ENCODE assay signal across 8 cellular contexts in genomic region chr2:70123051-70123828, GRCh38. TPM values are rescaled to one million over a fixed set of nuclear protein-coding genes. Genes with fewer than 3 reads are reported as not detected.
DNase-seq lines count a peak whose midpoint lies in the region; ATAC-seq and TF ChIP-seq lines count a peak whose summit lies in the region.

No MANE protein-coding gene starts in this region.

- no peaks in the 10 kb centered on the region for H3K27me3 Mint-ChIP-seq in T-cell

- TF ChIP-seq CTCF in omental fat pad (IDR thresholded peaks at IDR 0.05) (no peak), GM10266 (IDR thresholded peaks at IDR 0.05; ENCODE audit: control insufficient read depth, insufficient read depth, low read depth, missing control alignments) (no peak)

- ATAC-seq in T-cell (replicated peaks in 1 of 4) (no peak), omental fat pad (ENCODE audit: low FRiP score) (peak; percentile 33)

- DNase-seq in NCI-H82 (lab: John Stamatoyannopoulos, UW) (peak; percentile 37), NCI-H82 treated with DMSO at 0.1 percent for 48 hours (lab: John Stamatoyannopoulos, UW; ENCODE audit: unreplicated experiment) (no peak), T-cell (no peak), fibroblast of peridontal ligament (ENCODE audit: extremely low read depth) (peak; percentile 84), omental fat pad (ENCODE audit: low spot score) (peak; percentile 23), middle frontal gyrus (ENCODE audit: extremely low spot score, low spot score) (no peak), GM10266 (ENCODE audit: extremely low spot score) (no peak), SW 1271 (lab: John Stamatoyannopoulos, UW) (no peak)

- H3K4me3 Mint-ChIP-seq in T-cell, result peak overlapping the region; percentile 90 to 98 (median 95)

- H3K36me3 Mint-ChIP-seq in T-cell, result no peaks in the 10 kb centered on the region

- CTCF ChIA-PET in T-cell (lab: Charles Lee), result interaction anchor here in 1 of 2 donors (0.9 to 2.6 kb wide), 7 partner anchors 13 to 48 kb away, joined by 3 to 11 read pairs (median 4); no protein-coding TSS in a partner anchor

- no peaks in the 10 kb centered on the region for H3K9me3 Mint-ChIP-seq in T-cell

- peak overlapping the region; percentile 100 for H3K27ac Mint-ChIP-seq in T-cell

- POLR2A ChIA-PET in T-cell (lab: Charles Lee), result interaction anchor here (0.6 to 2.2 kb wide), 5 partner anchors 10 to 38 kb away, joined by 4 to 18 read pairs (median 7); no protein-coding TSS in a partner anchor

- peaks cover 71 to 87% (median 78%) of the 10 kb centered on the region in 3 donors for H3K4me1 Mint-ChIP-seq in T-cell

RNA-seq across cellular contexts. Expression of gene PCBP1, which starts 36.0 kb away (rescaled TPM):
- total RNA-seq in T-cell, result 100 to 1,000 TPM; 303 to 431 (median 386) TPM
- 100 to 1,000 TPM; 200 to 256 (median 209) TPM for total RNA-seq in omental fat pad

Comparison
In these comparisons a context has a peak if more than half of its experiments do, and no peak if none do; other contexts are left out.
1. DNase-seq: peak in NCI-H82 (single experiment), fibroblast of peridontal ligament (single experiment) and omental fat pad (single experiment); none in NCI-H82 treated with DMSO at 0.1 percent for 48 hours (single experiment), T-cell (0 of 34), middle frontal gyrus (single experiment), GM10266 (single experiment) and SW 1271 (0 of 2).